ENCODE assay signal across 10 cellular contexts in genomic region chr5:41402845-41403244, GRCh38.
"Had no signal": no experiment of that assay in that cellular context is flagged by ENCODE, and none has a peak within 500 bp of the region (broad histone marks: within the 10 kb centered on the region; RNA-seq: fewer than 3 reads in every experiment).

No MANE protein-coding gene starts in this region.

- H3K9me3 ChIP-seq: HAP-1 had no signal

- DNase-seq: H7, HFFc6, IMR-90, KG1 had no signal

- H3K4me3 ChIP-seq: GM23338, HAP-1, K562 had no signal

- H3K4me1 ChIP-seq: HAP-1 had no signal

- ATAC-seq: GM23338, HCT116, K562 had no signal

- H3K27ac ChIP-seq: HL-60 had no signal

- H3K36me3 ChIP-seq: HAP-1 had no signal

- FAIRE-seq: H1, K562 had no signal
